1 cellular context compared by ENCODE assay signal in the genomic region with DNA sequence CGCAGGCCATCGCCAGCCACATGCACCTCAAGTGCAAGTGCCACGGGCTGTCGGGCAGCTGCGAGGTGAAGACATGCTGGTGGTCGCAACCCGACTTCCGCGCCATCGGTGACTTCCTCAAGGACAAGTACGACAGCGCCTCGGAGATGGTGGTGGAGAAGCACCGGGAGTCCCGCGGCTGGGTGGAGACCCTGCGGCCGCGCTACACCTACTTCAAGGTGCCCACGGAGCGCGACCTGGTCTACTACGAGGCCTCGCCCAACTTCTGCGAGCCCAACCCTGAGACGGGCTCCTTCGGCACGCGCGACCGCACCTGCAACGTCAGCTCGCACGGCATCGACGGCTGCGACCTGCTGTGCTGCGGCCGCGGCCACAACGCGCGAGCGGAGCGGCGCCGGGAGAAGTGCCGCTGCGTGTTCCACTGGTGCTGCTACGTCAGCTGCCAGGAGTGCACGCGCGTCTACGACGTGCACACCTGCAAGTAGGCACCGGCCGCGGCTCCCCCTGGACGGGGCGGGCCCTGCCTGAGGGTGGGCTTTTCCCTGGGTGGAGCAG.
TF ChIP-seq lines count a peak whose summit lies in the region.

No MANE protein-coding gene starts in this region.

TF ChIP-seq in GM12878, 131 proteins besides CTCF, POLR2A, EP300 and RAD21:
- TF ChIP-seq TCF3 (IDR thresholded peaks at IDR 0.05; ENCODE audit: borderline replicate concordance, insufficient read depth, low read depth, low read length) (0 out of 2 replicates have a peak, but pooled peaks have one; percentile 16), BHLHE40 (IDR thresholded peaks at IDR 0.05; ENCODE audit: borderline replicate concordance in 1 of 2, low read depth in 2 of 2, low read length in 1 of 2) (peak in 1 of 2 experiments; percentile 31; a peak in 1 of 4 replicates)
- TF ChIP-seq, protein P1, sequence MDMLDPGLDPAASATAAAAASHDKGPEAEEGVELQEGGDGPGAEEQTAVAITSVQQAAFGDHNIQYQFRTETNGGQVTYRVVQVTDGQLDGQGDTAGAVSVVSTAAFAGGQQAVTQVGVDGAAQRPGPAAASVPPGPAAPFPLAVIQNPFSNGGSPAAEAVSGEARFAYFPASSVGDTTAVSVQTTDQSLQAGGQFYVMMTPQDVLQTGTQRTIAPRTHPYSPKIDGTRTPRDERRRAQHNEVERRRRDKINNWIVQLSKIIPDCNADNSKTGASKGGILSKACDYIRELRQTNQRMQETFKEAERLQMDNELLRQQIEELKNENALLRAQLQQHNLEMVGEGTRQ (IDR thresholded peaks at IDR 0.05; ENCODE audit: borderline replicate concordance, low read depth, low read length) = no peak
- TF ChIP-seq, protein P2, sequence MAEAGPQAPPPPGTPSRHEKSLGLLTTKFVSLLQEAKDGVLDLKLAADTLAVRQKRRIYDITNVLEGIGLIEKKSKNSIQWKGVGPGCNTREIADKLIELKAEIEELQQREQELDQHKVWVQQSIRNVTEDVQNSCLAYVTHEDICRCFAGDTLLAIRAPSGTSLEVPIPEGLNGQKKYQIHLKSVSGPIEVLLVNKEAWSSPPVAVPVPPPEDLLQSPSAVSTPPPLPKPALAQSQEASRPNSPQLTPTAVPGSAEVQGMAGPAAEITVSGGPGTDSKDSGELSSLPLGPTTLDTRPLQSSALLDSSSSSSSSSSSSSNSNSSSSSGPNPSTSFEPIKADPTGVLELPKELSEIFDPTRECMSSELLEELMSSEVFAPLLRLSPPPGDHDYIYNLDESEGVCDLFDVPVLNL (IDR thresholded peaks at IDR 0.05; ENCODE audit: low read depth, low read length) = no peak
